ENCODE assay signal across 23 cellular contexts in the genomic region with DNA sequence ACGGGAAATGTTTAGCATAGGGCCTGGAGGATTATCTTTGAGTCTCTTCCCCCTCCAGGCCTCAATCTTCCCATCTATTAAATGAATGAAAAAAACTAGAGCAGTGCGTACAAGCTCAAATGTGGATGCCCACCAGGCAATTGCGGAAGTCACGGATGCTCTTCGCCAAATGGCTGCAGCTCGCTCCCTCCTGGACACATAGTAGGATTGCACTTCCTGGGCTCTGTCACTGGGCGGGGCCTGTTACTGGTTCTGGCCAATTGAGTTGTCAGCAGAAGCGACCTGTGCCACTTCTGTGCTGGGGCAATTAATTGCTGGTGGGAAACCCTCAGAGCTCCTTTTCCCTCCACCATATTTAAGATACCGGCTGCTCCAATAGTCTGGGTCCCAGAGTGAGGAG.
"Had no signal": no experiment of that assay in that cellular context is flagged by ENCODE, and none has a peak within 500 bp of the region (broad histone marks: within the 10 kb centered on the region; RNA-seq: fewer than 3 reads in every experiment).

No MANE protein-coding gene starts in this region.

- H2AFZ ChIP-seq: neural progenitor cell had no signal

- H3K9ac ChIP-seq: neural progenitor cell had no signal

- ATAC-seq: effector memory CD8-positive, alpha-beta T cell; left cardiac atrium; naive thymus-derived CD4-positive, alpha-beta T cell; sciatic nerve; stimulated activated effector memory CD8-positive, alpha-beta T cell treated with anti-CD3 and anti-CD28 coated beads, Interleukin-12 subunit alpha, Interleukin-12 subunit beta, amount 100 ng/mL, for 72 hours had no signal

- H3K27ac Mint-ChIP-seq: effector memory CD8-positive, alpha-beta T cell; naive thymus-derived CD4-positive, alpha-beta T cell; nephron; neural progenitor cell; stimulated activated effector memory CD8-positive, alpha-beta T cell treated with anti-CD3 and anti-CD28 coated beads, Interleukin-12 subunit alpha, Interleukin-12 subunit beta, amount 100 ng/mL, for 72 hours had no signal

- H3K9me3 Mint-ChIP-seq: effector memory CD8-positive, alpha-beta T cell; neural progenitor cell had no signal

- H3K4me1 ChIP-seq: left lung, neural progenitor cell, prostate gland, right atrium auricular region, stomach, thyroid gland had no signal

- H3K36me3 ChIP-seq: left lung, neural progenitor cell, prostate gland, right atrium auricular region, stomach, thyroid gland had no signal

- FAIRE-seq: frontal cortex, islet of Langerhans had no signal

- H3K4me1 Mint-ChIP-seq: nephron; neural progenitor cell; stimulated activated effector memory CD8-positive, alpha-beta T cell treated with anti-CD3 and anti-CD28 coated beads, Interleukin-12 subunit alpha, Interleukin-12 subunit beta, amount 100 ng/mL, for 72 hours had no signal

- H3K36me3 Mint-ChIP-seq: naive thymus-derived CD4-positive, alpha-beta T cell; neural progenitor cell; stimulated activated effector memory CD8-positive, alpha-beta T cell treated with anti-CD3 and anti-CD28 coated beads, Interleukin-12 subunit alpha, Interleukin-12 subunit beta, amount 100 ng/mL, for 72 hours had no signal

- H3K4me2 ChIP-seq: neural progenitor cell, smooth muscle cell had no signal

- DNase-seq: effector memory CD8-positive, alpha-beta T cell; hypothalamus; left cardiac atrium; left lung; mesenchymal stem cell; midbrain; naive thymus-derived CD4-positive, alpha-beta T cell; stimulated activated CD4-positive, alpha-beta T cell treated with anti-CD3 and anti-CD28 coated beads, Interleukin-2, amount 100 ng/mL, for 24 hours; stimulated activated CD4-positive, alpha-beta T cell treated with anti-CD3 and anti-CD28 coated beads, Interleukin-4, amount 100 ng/mL, for 24 hours; stimulated activated naive CD4-positive, alpha-beta T cell treated with Interleukin-2 at 50 U/mL for 16 hours; stomach; thyroid gland; trophoblast cell had no signal

- H3K27me3 ChIP-seq: left lung, neural progenitor cell, right atrium auricular region, stomach, thyroid gland had no signal

- H3K27ac ChIP-seq: coronary artery, left lung, neural progenitor cell, prostate gland, right atrium auricular region, stomach, thyroid gland had no signal

- H3K4me3 ChIP-seq: coronary artery, left lung, neural progenitor cell, prostate gland, right atrium auricular region, smooth muscle cell, stomach, thyroid gland had no signal

- H3K9me3 ChIP-seq: prostate gland, thyroid gland had no signal

- H3K4me3 Mint-ChIP-seq: effector memory CD8-positive, alpha-beta T cell; naive thymus-derived CD4-positive, alpha-beta T cell; nephron; neural progenitor cell; stimulated activated effector memory CD8-positive, alpha-beta T cell treated with anti-CD3 and anti-CD28 coated beads, Interleukin-12 subunit alpha, Interleukin-12 subunit beta, amount 100 ng/mL, for 72 hours had no signal
